9 cellular contexts compared by ENCODE assay signal in the genomic region with DNA sequence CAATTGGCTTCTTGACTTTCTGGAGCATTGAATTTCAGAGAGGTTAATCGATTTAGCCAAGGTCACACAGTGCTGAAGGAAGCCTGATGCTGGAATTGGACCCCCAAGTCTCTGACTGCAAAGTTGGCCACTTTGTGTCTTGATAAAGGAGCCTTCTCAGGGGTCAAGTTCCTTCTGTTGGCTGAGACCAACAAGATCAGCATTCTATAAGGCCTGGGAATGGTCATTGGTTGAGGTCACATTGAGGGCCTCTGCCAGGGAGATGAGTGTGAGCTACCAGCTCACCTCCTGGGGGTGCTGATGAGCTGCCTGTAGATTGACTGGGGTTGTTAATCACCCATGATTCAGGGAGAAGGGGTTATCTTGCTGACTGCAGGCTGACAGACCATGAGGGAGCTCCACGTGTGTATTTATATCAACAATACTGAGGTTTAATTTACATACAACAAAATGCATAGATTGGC. TPM values are rescaled to one million over a fixed set of nuclear protein-coding genes. Genes with fewer than 3 reads are reported as not detected.
DNase-seq lines count a peak whose midpoint lies in the region; ATAC-seq and TF ChIP-seq lines count a peak whose summit lies in the region.
"Had no signal": no experiment of that assay in that cellular context is flagged by ENCODE, and none has a peak within 500 bp of the region (broad histone marks: within the 10 kb centered on the region; RNA-seq: fewer than 3 reads in every experiment).

No MANE protein-coding gene starts in this region.

- no peak overlapping the region for H2BK5ac ChIP-seq in H9 (ENCODE audit: insufficient read length, low read length)

- H3K36me3 Mint-ChIP-seq in H9 (ENCODE audit: insufficient read depth in 1 of 3, low read depth in 3 of 3), result peaks cover 0 to 3% (median 1%) of the 10 kb centered on the region in 3 experiments; a peak in 3 of 7 replicates

- H3K27me3 Mint-ChIP-seq in H9 (ENCODE audit: low read depth), result no peaks in the 10 kb centered on the region

- no peaks in the 10 kb centered on the region for H3K9me3 ChIP-seq in H9 (ENCODE audit: control insufficient read depth, low read depth, low read length)
- H3K9me3 ChIP-seq: vagina had no signal

- H4K91ac ChIP-seq in H9 (ENCODE audit: insufficient read length, low read depth, low read length), result no peak overlapping the region

- H3K79me2 ChIP-seq in H9 (ENCODE audit: insufficient read depth, low read length), result no peaks in the 10 kb centered on the region

- DNase-seq in AG09309 (ENCODE audit: low read depth) (no peak), H9 (peak; percentile 70), SKM-1 (lab: John Stamatoyannopoulos, UW; ENCODE audit: unreplicated experiment) (peak; percentile 36), fibroblast of mammary gland (ENCODE audit: low read depth) (peak; percentile 41), anterior cingulate cortex (lab: John Stamatoyannopoulos, UW) (no peak), T-helper 9 cell (no peak), NCI-H774 (lab: John Stamatoyannopoulos, UW) (no peak), sciatic nerve (ENCODE audit: low spot score) (no peak)

- no peaks in the 10 kb centered on the region for H4K20me1 ChIP-seq in H9 (ENCODE audit: control insufficient read depth, insufficient read depth, insufficient read length)

- H4K8ac ChIP-seq in H9 (replicated peaks; ENCODE audit: insufficient read length, low read depth, low read length), result no peak overlapping the region

- ATAC-seq in sciatic nerve, result no peak

- H3K4ac ChIP-seq in H9 (ENCODE audit: low read depth, low read length), result no peak overlapping the region

- no peak overlapping the region for H2AFZ ChIP-seq in H9 (ENCODE audit: low read length)

- no peak overlapping the region for H2AK5ac ChIP-seq in H9 (ENCODE audit: insufficient read length, low read length)

- H3K23ac ChIP-seq in H9 (ENCODE audit: insufficient read length, low read depth, low read length), result no peak overlapping the region

- H2BK12ac ChIP-seq in H9 (ENCODE audit: insufficient read length, low read depth, low read length), result no peak overlapping the region

- no peaks in the 10 kb centered on the region for H3K4me1 ChIP-seq in H9 (ENCODE audit: insufficient read depth, low read length)
- H3K4me1 ChIP-seq: vagina had no signal

- no peak overlapping the region for H3K27ac ChIP-seq in H9 (ENCODE audit: insufficient read length, low read depth, low read length)
- H3K27ac ChIP-seq: vagina had no signal

- TF ChIP-seq CTCF in AG09309 (IDR thresholded peaks at IDR 0.05; ENCODE audit: control insufficient read depth, insufficient read depth, low read depth, low read length, missing control alignments) (peak; percentile 17), H9 (conservative IDR thresholded peaks at IDR 0.05) (peak; percentile 72), fibroblast of mammary gland (conservative IDR thresholded peaks at IDR 0.05; ENCODE audit: control insufficient read depth, insufficient read depth, low read depth, low read length) (peak; percentile 43)

- peaks cover 9 to 10% of the 10 kb centered on the region in 2 experiments for H3K9me3 Mint-ChIP-seq in H9

- H2BK20ac ChIP-seq in H9 (ENCODE audit: low read depth, low read length, poor library complexity, severe bottlenecking), result no peak overlapping the region

- H4K5ac ChIP-seq in H9 (ENCODE audit: insufficient read length, low read depth, low read length), result no peak overlapping the region

- no peaks in the 10 kb centered on the region for H3K79me1 ChIP-seq in H9 (ENCODE audit: insufficient read depth, low read depth, low read length, poor library complexity, severe bottlenecking)

- no peak overlapping the region for H3K27ac Mint-ChIP-seq in H9

- H3K27me3 ChIP-seq in H9 (ENCODE audit: insufficient read depth, low read length), result no peaks in the 10 kb centered on the region
- H3K27me3 ChIP-seq: vagina had no signal

- H3T11ph ChIP-seq in H9 (ENCODE audit: low read length), result no peak overlapping the region

- H3K9ac ChIP-seq in H9 (ENCODE audit: extremely low read depth, insufficient read length, low read length), result no peak overlapping the region

- H3K4me3 ChIP-seq in AG09309 (ENCODE audit: control insufficient read depth, low read depth, low read length) (no peak overlapping the region), fibroblast of mammary gland (ENCODE audit: control insufficient read depth, low read depth, low read length) (no peak overlapping the region)
- H3K4me3 ChIP-seq: vagina had no signal

- H3K23me2 ChIP-seq in H9 (ENCODE audit: insufficient read length, low read depth, low read length, poor library complexity, severe bottlenecking), result no peaks in the 10 kb centered on the region

- no peak overlapping the region for H3K4me3 Mint-ChIP-seq in H9

- H2BK120ac ChIP-seq in H9 (ENCODE audit: low read depth, low read length, poor library complexity, severe bottlenecking), result no peak overlapping the region

- H3K4me2 ChIP-seq in H9 (ENCODE audit: insufficient read depth, insufficient read length, low read length), result no peak overlapping the region

- intact Hi-C loops in sciatic nerve (cut with DNase I), result no loop called here

- H3K56ac ChIP-seq in H9 (ENCODE audit: insufficient read length, low read depth, low read length), result no peak overlapping the region

- no CpG with 5 or more reads among the region's 2 CpGs for WGBS in H9 (ENCODE audit: extremely low coverage, insufficient read length, low lambda C conversion rate)

- no peak overlapping the region for H3K18ac ChIP-seq in H9 (ENCODE audit: insufficient read length, low read depth, low read length)

- no peak overlapping the region for H3K14ac ChIP-seq in H9 (ENCODE audit: insufficient read depth, low read length)

- H2BK15ac ChIP-seq in H9 (ENCODE audit: low read depth, low read length), result no peak overlapping the region

- H3K4me1 Mint-ChIP-seq in H9, result no peaks in the 10 kb centered on the region

RNA-seq across cellular contexts. Expression of gene RPS6KA1, which starts 54.5 kb away (rescaled TPM):
- 43.3 and 45.3 TPM in 2 replicates for total RNA-seq in H9 (2021)
- 26.8 TPM for total RNA-seq in sciatic nerve

Comparison
In these comparisons a context has a peak if more than half of its experiments do, and no peak if none do; other contexts are left out.
1. DNase-seq: peak in H9 (single experiment), SKM-1 (single experiment) and fibroblast of mammary gland (single experiment); none in AG09309 (single experiment), anterior cingulate cortex (0 of 58), T-helper 9 cell (single experiment), NCI-H774 (single experiment) and sciatic nerve (single experiment).
2. CTCF ChIP-seq: peak in every context shown above with its lines; median percentile 72 in H9; 43 in fibroblast of mammary gland; 17 in AG09309.